2 cellular contexts compared by ENCODE assay signal in the genomic region with DNA sequence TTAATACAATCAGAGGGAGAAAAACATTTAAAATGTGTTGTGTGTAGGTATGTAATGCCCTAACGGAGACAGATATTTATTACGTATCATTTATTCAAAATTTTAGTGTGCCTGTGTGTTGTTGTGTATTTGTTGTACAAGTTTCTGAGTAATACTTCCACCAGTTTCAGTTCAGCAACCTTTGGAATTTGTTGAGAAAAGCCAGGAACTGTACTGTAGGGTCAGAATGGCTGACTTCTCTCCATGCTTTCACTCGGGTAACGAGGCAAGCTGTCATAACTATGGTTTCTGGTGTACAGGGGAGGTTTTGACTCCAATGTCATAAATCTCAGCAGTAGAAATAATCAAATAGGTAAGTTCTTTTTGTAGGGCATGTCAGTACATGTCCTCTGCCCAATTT.
TF ChIP-seq lines count a peak whose summit lies in the region.

No MANE protein-coding gene starts in this region.

TF ChIP-seq in liver, 16 proteins besides CTCF, POLR2A, EP300 and RAD21:
- TF ChIP-seq NR2F2 (IDR thresholded peaks at IDR 0.05) (peak; percentile 19), GABPA (IDR thresholded peaks at IDR 0.05 in 1 of 2, conservative IDR thresholded peaks at IDR 0.05 in 1 of 2) (no peak), HNF4A (conservative IDR thresholded peaks at IDR 0.05) (no peak), HNF4G (IDR thresholded peaks at IDR 0.05) (no peak)

TF ChIP-seq in HepG2, 621 proteins besides CTCF, POLR2A, EP300 and RAD21:
- no peak for TF ChIP-seq CBFB (CRISPR knock-in tag; IDR thresholded peaks at IDR 0.05)
- no peak for TF ChIP-seq HNF4G (IDR thresholded peaks at IDR 0.05; ENCODE audit: borderline replicate concordance, low read depth, low read length)
- TF ChIP-seq HNF4G (CRISPR knock-in tag; IDR thresholded peaks at IDR 0.05; ENCODE audit: borderline replicate concordance, low read depth) = no peak
- TF ChIP-seq, protein P1, sequence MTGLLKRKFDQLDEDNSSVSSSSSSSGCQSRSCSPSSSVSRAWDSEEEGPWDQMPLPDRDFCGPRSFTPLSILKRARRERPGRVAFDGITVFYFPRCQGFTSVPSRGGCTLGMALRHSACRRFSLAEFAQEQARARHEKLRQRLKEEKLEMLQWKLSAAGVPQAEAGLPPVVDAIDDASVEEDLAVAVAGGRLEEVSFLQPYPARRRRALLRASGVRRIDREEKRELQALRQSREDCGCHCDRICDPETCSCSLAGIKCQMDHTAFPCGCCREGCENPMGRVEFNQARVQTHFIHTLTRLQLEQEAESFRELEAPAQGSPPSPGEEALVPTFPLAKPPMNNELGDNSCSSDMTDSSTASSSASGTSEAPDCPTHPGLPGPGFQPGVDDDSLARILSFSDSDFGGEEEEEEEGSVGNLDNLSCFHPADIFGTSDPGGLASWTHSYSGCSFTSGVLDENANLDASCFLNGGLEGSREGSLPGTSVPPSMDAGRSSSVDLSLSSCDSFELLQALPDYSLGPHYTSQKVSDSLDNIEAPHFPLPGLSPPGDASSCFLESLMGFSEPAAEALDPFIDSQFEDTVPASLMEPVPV (CRISPR knock-in tag; IDR thresholded peaks at IDR 0.05) = no peak
- no peak for TF ChIP-seq ZNF75D (CRISPR knock-in tag; IDR thresholded peaks at IDR 0.05; ENCODE audit: borderline replicate concordance)
